In the genomic region with DNA sequence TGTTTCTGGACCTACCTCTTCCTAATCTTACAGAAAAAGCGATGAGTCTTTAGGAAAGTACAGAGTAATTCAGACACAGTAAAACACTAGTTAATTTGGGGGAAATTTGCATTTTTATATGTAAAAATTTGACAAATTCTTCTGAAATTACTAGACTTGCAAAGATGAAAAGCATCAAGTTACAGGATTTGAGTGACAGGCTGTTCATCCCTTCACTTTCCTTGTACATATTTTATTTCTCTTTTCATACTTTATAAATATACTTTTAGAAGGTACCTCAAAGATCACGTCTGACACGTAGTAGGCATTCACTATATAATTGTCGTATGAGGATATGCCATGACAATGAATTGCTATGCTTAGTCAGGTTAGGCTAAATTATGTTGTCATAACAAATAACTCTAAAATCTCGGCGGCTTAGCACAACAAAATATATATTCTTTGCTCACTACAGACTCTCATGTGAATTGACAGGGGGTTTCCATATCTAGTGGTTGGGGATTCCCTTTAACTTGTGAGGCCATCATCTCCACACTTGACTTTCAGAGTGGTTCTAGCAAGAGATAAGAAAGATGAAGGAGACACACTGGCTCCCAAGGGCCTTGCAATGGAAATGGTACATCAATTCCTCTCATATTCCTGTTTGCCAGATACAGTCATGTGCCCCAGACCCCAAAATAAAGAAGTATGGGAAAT, we compare ENCODE assay signal across 15 cellular contexts.
DNase-seq lines count a peak whose midpoint lies in the region; ATAC-seq lines count a peak whose summit lies in the region.
"Had no signal": no experiment of that assay in that cellular context is flagged by ENCODE, and none has a peak within 500 bp of the region (broad histone marks: within the 10 kb centered on the region; RNA-seq: fewer than 3 reads in every experiment).

No MANE protein-coding gene starts in this region.

- H3K9ac ChIP-seq in rectal smooth muscle tissue (ENCODE audit: low read length), result no peak overlapping the region

- H3K4me1 ChIP-seq in rectal smooth muscle tissue (ENCODE audit: control insufficient read depth, insufficient read depth, low read length), result peaks cover 7% of the 10 kb centered on the region

- DNase-seq in hippocampal formation (lab: John Stamatoyannopoulos, UW), result no peak
- no peak for DNase-seq in activated gamma-delta T cell treated with Interleukin-2 at 50 U/mL for 16 hours
- DNase-seq in glomerular visceral epithelial cell (ENCODE audit: extremely low spot score), result no peak
- DNase-seq: activated CD4-positive, alpha-beta T cell treated with anti-CD3 and anti-CD28 coated beads for 36 hours; activated naive CD4-positive, alpha-beta T cell treated with Interleukin-2 at 50 U/mL for 16 hours; hypothalamus; NCI-H2081; NCI-H524; occipital lobe; stimulated activated CD4-positive, alpha-beta T cell treated with anti-CD3 and anti-CD28 coated beads, Interleukin-4, amount 100 ng/mL, for 1 hour; T1000 had no signal

- no peaks in the 10 kb centered on the region for H3K27me3 ChIP-seq in rectal smooth muscle tissue (ENCODE audit: control insufficient read depth, insufficient read depth, low read length)

- ATAC-seq in GM18858 (IDR thresholded peaks at IDR 0.05; ENCODE audit: unreplicated experiment), result peak; percentile 66
- peak; percentile 61 for ATAC-seq in GM21786 (IDR thresholded peaks at IDR 0.05; ENCODE audit: unreplicated experiment)
- ATAC-seq in HG03159 (IDR thresholded peaks at IDR 0.05; ENCODE audit: unreplicated experiment), result peak; percentile 63
- ATAC-seq: activated CD4-positive, alpha-beta T cell treated with anti-CD3 and anti-CD28 coated beads for 36 hours had no signal

- no peak overlapping the region for H3K4me3 ChIP-seq in rectal smooth muscle tissue (ENCODE audit: low read length)

- H3K27ac ChIP-seq in rectal smooth muscle tissue (ENCODE audit: low read depth, low read length), result peak overlapping the region; percentile 50

- no peaks in the 10 kb centered on the region for H3K36me3 ChIP-seq in rectal smooth muscle tissue (ENCODE audit: control insufficient read depth, insufficient read depth, low read length)
